8 cellular contexts compared by ENCODE assay signal in the genomic region with DNA sequence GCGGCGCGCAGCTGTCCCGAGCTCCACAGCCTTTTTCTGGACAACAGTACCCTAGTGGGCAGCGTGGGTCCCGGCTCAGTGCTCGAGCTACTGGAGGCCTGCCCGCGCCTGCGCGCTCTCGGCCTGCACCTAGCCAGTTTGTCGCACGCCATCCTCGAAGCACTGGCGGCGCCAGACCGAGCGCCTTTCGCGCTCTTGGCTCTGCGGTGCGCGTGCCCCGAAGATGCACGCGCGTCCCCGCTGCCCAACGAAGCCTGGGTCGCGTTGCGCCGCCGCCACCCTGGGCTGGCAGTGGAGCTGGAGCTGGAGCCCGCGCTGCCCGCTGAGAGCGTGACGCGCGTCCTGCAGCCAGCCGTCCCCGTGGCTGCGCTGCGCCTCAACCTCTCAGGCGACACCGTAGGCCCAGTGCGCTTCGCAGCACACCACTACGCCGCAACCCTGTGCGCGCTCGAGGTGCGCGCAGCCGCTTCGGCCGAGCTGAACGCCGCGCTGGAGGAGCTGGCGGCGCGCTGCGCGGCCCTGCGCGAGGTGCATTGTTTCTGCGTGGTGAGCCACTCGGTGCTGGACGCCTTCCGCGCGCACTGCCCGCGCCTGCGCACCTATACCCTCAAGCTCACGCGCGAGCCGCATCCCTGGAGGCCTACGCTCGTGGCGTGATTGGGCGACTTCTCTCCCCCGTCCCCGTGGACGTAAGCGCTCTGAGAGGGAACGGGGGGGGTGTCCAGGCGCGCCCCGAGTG.
DNase-seq lines count a peak whose midpoint lies in the region; ATAC-seq lines count a peak whose summit lies in the region.

No MANE protein-coding gene starts in this region.

- no peak for ATAC-seq in GM19023 (IDR thresholded peaks at IDR 0.05; ENCODE audit: unreplicated experiment)

- DNase-seq in EH (ENCODE audit: low read depth) (peak; percentile 57), NCI-H2196 treated with DMSO at 0.1 percent for 48 hours (lab: John Stamatoyannopoulos, UW; ENCODE audit: unreplicated experiment) (peak; percentile 68), astrocyte of the hippocampus (ENCODE audit: low read depth, low spot score) (peak; percentile 68), iris pigment epithelial cell (ENCODE audit: low read depth) (peak; percentile 70), HAP-1 (ENCODE audit: low spot score in 2 of 2) (no peak), GOT3 (lab: John Stamatoyannopoulos, UW) (no peak)
- DNase-seq in stimulated activated CD4-positive, alpha-beta T cell treated with anti-CD3 and anti-CD28 coated beads, Interleukin-4, amount 100 ng/mL, for 24 hours, result peak; percentile 29

- H3K4me3 ChIP-seq in HAP-1, result no peak overlapping the region

- in situ Hi-C loops in HAP-1 (cut with MboI; ENCODE audit: low sequenced_read_pairs), result no loop called here

- H3K4me1 ChIP-seq in HAP-1, result no peaks in the 10 kb centered on the region; the same call in 1 of the 2 replicates

- H3K27me3 ChIP-seq in HAP-1 (ENCODE audit: low read depth), result no peaks in the 10 kb centered on the region

- H3K36me3 ChIP-seq in HAP-1 (replicated peaks), result no peaks in the 10 kb centered on the region

- no peaks in the 10 kb centered on the region for H3K9me3 ChIP-seq in HAP-1

Comparison
In these comparisons a context has a peak if more than half of its experiments do, and no peak if none do; other contexts are left out.
1. DNase-seq: peak in EH (single experiment), NCI-H2196 treated with DMSO at 0.1 percent for 48 hours (single experiment), astrocyte of the hippocampus (single experiment), iris pigment epithelial cell (single experiment) and stimulated activated CD4-positive, alpha-beta T cell treated with anti-CD3 and anti-CD28 coated beads, Interleukin-4, amount 100 ng/mL, for 24 hours (single experiment); none in HAP-1 (0 of 2) and GOT3 (single experiment).